In the genomic region with DNA sequence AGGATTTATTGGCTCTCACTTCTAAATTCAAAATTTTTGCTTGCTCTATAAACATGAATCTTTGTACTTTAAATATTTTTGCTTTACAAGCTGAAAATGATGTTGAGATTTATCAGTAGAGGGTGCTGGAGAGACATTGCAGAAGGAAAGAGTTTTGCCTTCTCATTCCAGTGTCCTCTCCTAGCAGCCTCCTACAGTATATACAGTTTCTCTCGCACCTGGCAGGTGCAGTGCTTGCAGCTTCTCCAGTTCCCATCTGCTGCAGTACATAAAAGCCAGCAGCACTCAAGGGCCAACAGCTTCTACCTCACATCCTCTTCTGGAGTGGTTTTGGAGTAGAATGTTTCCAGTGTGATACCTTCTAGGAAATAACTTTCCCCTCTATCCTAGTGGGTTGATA, we compare ENCODE assay signal across 12 cellular contexts.
DNase-seq lines count a peak whose midpoint lies in the region; ATAC-seq and TF ChIP-seq lines count a peak whose summit lies in the region.
"Had no signal": no experiment of that assay in that cellular context is flagged by ENCODE, and none has a peak within 500 bp of the region (broad histone marks: within the 10 kb centered on the region; RNA-seq: fewer than 3 reads in every experiment).

No MANE protein-coding gene starts in this region.

- no peak overlapping the region for H3K27ac Mint-ChIP-seq in brain
- no peak overlapping the region for H3K27ac Mint-ChIP-seq in osteocyte (ENCODE audit: unreplicated experiment)
- H3K27ac Mint-ChIP-seq: activated naive CD8-positive, alpha-beta T cell; HFFc6; natural killer cell treated with Interleukin-12 subunit alpha and Interleukin-12 subunit beta and Interleukin-15 and Interleukin-18, amount 100 ng/mL, for 72 hours had no signal

- H3K4me1 Mint-ChIP-seq in brain (no peaks in the 10 kb centered on the region), osteocyte (ENCODE audit: unreplicated experiment) (no peaks in the 10 kb centered on the region)

- peak; percentile 53 to 63 for TF ChIP-seq CTCF in brain (conservative IDR thresholded peaks at IDR 0.05)
- peak; percentile 57 for TF ChIP-seq CTCF in osteocyte (IDR thresholded peaks at IDR 0.05)

- no peaks in the 10 kb centered on the region for H3K9me3 Mint-ChIP-seq in brain
- no peaks in the 10 kb centered on the region for H3K9me3 Mint-ChIP-seq in osteocyte (ENCODE audit: unreplicated experiment)

- ATAC-seq in HG03520 (IDR thresholded peaks at IDR 0.05; ENCODE audit: unreplicated experiment) = no peak
- ATAC-seq: natural killer cell treated with Interleukin-12 subunit alpha and Interleukin-12 subunit beta and Interleukin-15 and Interleukin-18, amount 100 ng/mL, for 72 hours had no signal

- no peaks in the 10 kb centered on the region for H3K36me3 Mint-ChIP-seq in brain
- H3K36me3 Mint-ChIP-seq in osteocyte (ENCODE audit: unreplicated experiment) = no peaks in the 10 kb centered on the region
- H3K36me3 Mint-ChIP-seq: activated naive CD8-positive, alpha-beta T cell; natural killer cell treated with Interleukin-12 subunit alpha and Interleukin-12 subunit beta and Interleukin-15 and Interleukin-18, amount 100 ng/mL, for 72 hours had no signal

- peaks cover 3% of the 10 kb centered on the region for H3K27me3 Mint-ChIP-seq in brain
- H3K27me3 Mint-ChIP-seq in osteocyte (ENCODE audit: unreplicated experiment) = no peaks in the 10 kb centered on the region
- H3K27me3 Mint-ChIP-seq: activated naive CD8-positive, alpha-beta T cell; natural killer cell treated with Interleukin-12 subunit alpha and Interleukin-12 subunit beta and Interleukin-15 and Interleukin-18, amount 100 ng/mL, for 72 hours had no signal

- no peak overlapping the region for H3K4me3 Mint-ChIP-seq in brain
- H3K4me3 Mint-ChIP-seq in osteocyte (ENCODE audit: unreplicated experiment) = no peak overlapping the region
- H3K4me3 Mint-ChIP-seq: activated naive CD8-positive, alpha-beta T cell; HFFc6; natural killer cell treated with Interleukin-12 subunit alpha and Interleukin-12 subunit beta and Interleukin-15 and Interleukin-18, amount 100 ng/mL, for 72 hours had no signal

- DNase-seq in HPDE6-E6E7 (ENCODE audit: extremely low spot score) = peak; percentile 10
- DNase-seq in NCI-H345 (lab: John Stamatoyannopoulos, UW) = peak; percentile 49
- no peak for DNase-seq in osteocyte (ENCODE audit: extremely low spot score, unreplicated experiment)
- DNase-seq in AG20443 (ENCODE audit: low spot score) = no peak
- no peak for DNase-seq in EL
- DNase-seq: HFFc6, IMR-90, T1000 had no signal

Comparison
In these comparisons a context has a peak if more than half of its experiments do, and no peak if none do; other contexts are left out.
1. DNase-seq: peak in HPDE6-E6E7 (single experiment) and NCI-H345 (single experiment); none in osteocyte (single experiment), AG20443 (single experiment) and EL (single experiment).